ENCODE assay signal across 11 cellular contexts in the genomic region with DNA sequence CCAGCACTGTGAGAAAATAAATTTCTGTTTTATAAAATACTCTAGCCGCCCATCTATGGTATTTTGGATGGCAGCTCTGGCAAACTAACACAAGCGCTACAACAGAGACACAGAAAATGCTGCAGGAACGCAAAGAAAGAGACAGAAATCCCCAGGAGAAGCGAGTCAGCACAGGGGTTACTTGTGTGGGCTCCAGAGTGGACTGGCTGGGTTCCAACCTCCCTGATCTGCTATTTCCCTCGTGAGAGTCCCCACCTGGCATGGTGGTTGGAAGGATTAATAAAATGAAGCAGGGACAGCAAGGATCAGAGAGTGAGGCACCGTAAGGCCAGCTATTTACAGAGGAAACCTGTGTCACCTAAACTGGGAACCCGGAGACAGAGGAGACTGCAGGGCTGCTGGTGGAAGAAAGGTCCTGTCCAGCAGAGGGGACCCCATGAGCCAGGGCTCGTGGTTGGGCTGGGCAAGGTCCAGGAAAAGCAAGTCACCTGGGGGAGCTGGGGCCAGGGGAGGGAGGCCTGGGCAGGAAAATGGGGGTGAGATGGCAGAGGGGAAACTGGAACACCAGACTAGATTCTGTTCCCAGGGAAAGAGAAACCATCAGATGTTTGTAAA.
A peak's percentile ranks its signal among the peaks of the same experiment; 100 is the strongest.
DNase-seq lines count a peak whose midpoint lies in the region; ATAC-seq and TF ChIP-seq lines count a peak whose summit lies in the region.
"Had no signal": no experiment of that assay in that cellular context is flagged by ENCODE, and none has a peak within 500 bp of the region (broad histone marks: within the 10 kb centered on the region; RNA-seq: fewer than 3 reads in every experiment).

No MANE protein-coding gene starts in this region.

- ATAC-seq in mucosa of descending colon (no peak), gastroesophageal sphincter (no peak), GM21576 (IDR thresholded peaks at IDR 0.05; ENCODE audit: unreplicated experiment) (no peak)

- H3K36me3 ChIP-seq in testis (ENCODE audit: low read depth, missing control alignments), result no peaks in the 10 kb centered on the region
- no peaks in the 10 kb centered on the region for H3K36me3 ChIP-seq in mucosa of descending colon (ENCODE audit: low read depth)
- H3K36me3 ChIP-seq in gastroesophageal sphincter, result no peaks in the 10 kb centered on the region

- TF ChIP-seq POLR2A in testis (IDR thresholded peaks at IDR 0.05) (no peak), gastroesophageal sphincter (IDR thresholded peaks at IDR 0.05) (no peak)

- TF ChIP-seq CTCF in astrocyte of the spinal cord (IDR thresholded peaks at IDR 0.05; ENCODE audit: low read depth, low read length) (no peak), testis (IDR thresholded peaks at IDR 0.05) (no peak), mucosa of descending colon (IDR thresholded peaks at IDR 0.05) (no peak), gastroesophageal sphincter (IDR thresholded peaks at IDR 0.05) (no peak)

- H3K27me3 ChIP-seq in testis (no peaks in the 10 kb centered on the region), gastroesophageal sphincter (no peaks in the 10 kb centered on the region)

- DNase-seq in LHCN-M2 (ENCODE audit: low read depth) (peak; percentile 77), astrocyte of the spinal cord (ENCODE audit: low read depth, low spot score) (peak; percentile 19), iPS-NIHi11 (ENCODE audit: low spot score) (peak; percentile 21), testis (no peak), mucosa of descending colon (no peak), NCI-H2029 (lab: John Stamatoyannopoulos, UW) (no peak)
- DNase-seq: activated CD4-positive, alpha-beta T cell treated with anti-CD3 and anti-CD28 coated beads for 1 hour; NCI-H1930; occipital lobe had no signal

- H3K9me3 ChIP-seq in testis, result no peaks in the 10 kb centered on the region
- H3K9me3 ChIP-seq in mucosa of descending colon, result no peaks in the 10 kb centered on the region
- no peaks in the 10 kb centered on the region for H3K9me3 ChIP-seq in gastroesophageal sphincter

- H3K27ac ChIP-seq in testis (peak overlapping the region; percentile 12 to 31), gastroesophageal sphincter (peak overlapping the region in 2 of 4 donors; percentile 45 to 61)

- intact Hi-C loops in testis (cut with DNase I; ENCODE audit: low total_unique reads) (no loop called here), mucosa of descending colon (cut with DNase I, micrococcal nuclease) (no loop called here)

- H3K4me1 ChIP-seq in testis (peaks cover 9% of the 10 kb centered on the region), mucosa of descending colon (ENCODE audit: low read depth) (peaks cover 2% of the 10 kb centered on the region), gastroesophageal sphincter (peaks cover 0 to 36% (median 13%) of the 10 kb centered on the region in 3 donors)

- H3K4me3 ChIP-seq in astrocyte of the spinal cord (ENCODE audit: low read depth, low read length) (no peak overlapping the region), testis (no peak overlapping the region), mucosa of descending colon (no peak overlapping the region), gastroesophageal sphincter (no peak overlapping the region)

- no peak for TF ChIP-seq EP300 in gastroesophageal sphincter (IDR thresholded peaks at IDR 0.05)

- in situ Hi-C loops in astrocyte of the spinal cord (cut with HindIII; ENCODE audit: low sequenced_read_pairs), result no loop called here

- 51 to 52% methylated on average over 8 of the region's 8 CpGs for WGBS in testis, 2 donors
- WGBS in gastroesophageal sphincter (ENCODE audit: low coverage in 1 of 2), 2 donors, result 45 to 50% methylated on average over 5 to 6 of the region's 8 CpGs

Comparison
In these comparisons a context has a peak if more than half of its experiments do, and no peak if none do; other contexts are left out.
1. DNase-seq: peak in LHCN-M2 (single experiment), astrocyte of the spinal cord (single experiment) and iPS-NIHi11 (single experiment); none in testis (single experiment), mucosa of descending colon (0 of 3) and NCI-H2029 (single experiment).